ENCODE assay signal across 17 cellular contexts in genomic region chr12:92074889-92075288, GRCh38.
DNase-seq lines count a peak whose midpoint lies in the region; FAIRE-seq and TF ChIP-seq lines count a peak whose summit lies in the region.
"Had no signal": no experiment of that assay in that cellular context is flagged by ENCODE, and none has a peak within 500 bp of the region (broad histone marks: within the 10 kb centered on the region; RNA-seq: fewer than 3 reads in every experiment).

No MANE protein-coding gene starts in this region.

- no peak for TF ChIP-seq EP300 in sigmoid colon (IDR thresholded peaks at IDR 0.05)

- H3K27ac Mint-ChIP-seq in nephron = peak overlapping the region; percentile 12 to 55 (median 32)
- H3K27ac Mint-ChIP-seq: H9 had no signal

- H3K27me3 ChIP-seq in cardiac muscle cell (no peaks in the 10 kb centered on the region), sigmoid colon (no peaks in the 10 kb centered on the region)
- H3K27me3 ChIP-seq: right atrium auricular region, SJCRH30 had no signal

- H3K4me1 ChIP-seq in cardiac muscle cell (ENCODE audit: low read depth) = peaks cover 51% of the 10 kb centered on the region
- peaks cover 0 to 25% (median 17%) of the 10 kb centered on the region in 4 donors for H3K4me1 ChIP-seq in sigmoid colon
- H3K4me1 ChIP-seq: SJCRH30 had no signal

- no peak for FAIRE-seq in H54 (lab: Jason Lieb, UNC)

- TF ChIP-seq CTCF in cardiac muscle cell (IDR thresholded peaks at IDR 0.05; ENCODE audit: low read depth, low read length) (no peak), nephron (IDR thresholded peaks at IDR 0.05; ENCODE audit: unreplicated experiment in 3 of 3) (no peak), sigmoid colon (IDR thresholded peaks at IDR 0.05) (no peak)

- H3K4me3 ChIP-seq in cardiac muscle cell = no peak overlapping the region
- no peak overlapping the region for H3K4me3 ChIP-seq in sigmoid colon
- H3K4me3 ChIP-seq: right atrium auricular region, SJCRH30 had no signal

- WGBS in sigmoid colon, 2 donors = 89 to 91% methylated on average over 2 of the region's 2 CpGs

- DNase-seq in cardiac muscle cell (ENCODE audit: low read depth in 1 of 2, low spot score in 1 of 2) (no peak), cardiac septum (ENCODE audit: low spot score) (no peak), cerebellar cortex (ENCODE audit: low spot score) (peak; percentile 83), KG1 (lab: John Stamatoyannopoulos, UW) (no peak), NCI-H82 treated with DMSO at 0.1 percent for 48 hours (lab: John Stamatoyannopoulos, UW; ENCODE audit: unreplicated experiment) (no peak), H54 (ENCODE audit: insufficient read length, low spot score) (no peak), sigmoid colon (no peak)
- DNase-seq: CD4-positive, alpha-beta memory T cell; H9; hippocampal formation; NCI-H2107; SJCRH30; stimulated activated naive CD8-positive, alpha-beta T cell treated with anti-CD3 and anti-CD28 coated beads, Interleukin-15, Interleukin-2, amounts not matched to agents 100 U/mL and 50 U/mL, for 24 hours; T-helper 9 cell had no signal

- no peaks in the 10 kb centered on the region for H3K27me3 Mint-ChIP-seq in nephron (ENCODE audit: low read depth)
- H3K27me3 Mint-ChIP-seq: CD4-positive, alpha-beta memory T cell; central memory CD8-positive, alpha-beta T cell had no signal

- no peak for TF ChIP-seq POLR2A in H54 (IDR thresholded peaks at IDR 0.05; ENCODE audit: low read depth, low read length)
- TF ChIP-seq POLR2A in sigmoid colon (IDR thresholded peaks at IDR 0.05) = no peak

- no peaks in the 10 kb centered on the region for H3K36me3 ChIP-seq in cardiac muscle cell
- H3K36me3 ChIP-seq in sigmoid colon = no peaks in the 10 kb centered on the region
- H3K36me3 ChIP-seq: right atrium auricular region, SJCRH30 had no signal

- intact Hi-C loops in cardiac septum (cut with DNase I) (loop anchor here (5.0 kb wide), 1 partner anchor 57 kb away; no protein-coding TSS in a partner anchor), sigmoid colon (cut with DNase I) (loop anchor here (5.0 kb wide), 1 partner anchor 57 kb away; no protein-coding TSS in a partner anchor)

- H3K4me3 Mint-ChIP-seq in nephron = no peak overlapping the region
- H3K4me3 Mint-ChIP-seq: central memory CD8-positive, alpha-beta T cell; H9 had no signal

- no peaks in the 10 kb centered on the region for H3K9me3 Mint-ChIP-seq in nephron
- H3K9me3 Mint-ChIP-seq: central memory CD8-positive, alpha-beta T cell; H9 had no signal

- H3K4me1 Mint-ChIP-seq in nephron = peaks cover 40% of the 10 kb centered on the region

- no peaks in the 10 kb centered on the region for H3K36me3 Mint-ChIP-seq in nephron (ENCODE audit: low read depth)

- H3K27ac ChIP-seq in cardiac muscle cell (peak overlapping the region; percentile 91), sigmoid colon (peak overlapping the region in 1 of 4 donors; percentile 19)
- H3K27ac ChIP-seq: SJCRH30 had no signal

- H3K9me3 ChIP-seq in cardiac muscle cell (ENCODE audit: low read depth) (no peaks in the 10 kb centered on the region), sigmoid colon (no peaks in the 10 kb centered on the region)
- H3K9me3 ChIP-seq: right atrium auricular region, SJCRH30 had no signal
